8 cellular contexts compared by ENCODE assay signal in the genomic region with DNA sequence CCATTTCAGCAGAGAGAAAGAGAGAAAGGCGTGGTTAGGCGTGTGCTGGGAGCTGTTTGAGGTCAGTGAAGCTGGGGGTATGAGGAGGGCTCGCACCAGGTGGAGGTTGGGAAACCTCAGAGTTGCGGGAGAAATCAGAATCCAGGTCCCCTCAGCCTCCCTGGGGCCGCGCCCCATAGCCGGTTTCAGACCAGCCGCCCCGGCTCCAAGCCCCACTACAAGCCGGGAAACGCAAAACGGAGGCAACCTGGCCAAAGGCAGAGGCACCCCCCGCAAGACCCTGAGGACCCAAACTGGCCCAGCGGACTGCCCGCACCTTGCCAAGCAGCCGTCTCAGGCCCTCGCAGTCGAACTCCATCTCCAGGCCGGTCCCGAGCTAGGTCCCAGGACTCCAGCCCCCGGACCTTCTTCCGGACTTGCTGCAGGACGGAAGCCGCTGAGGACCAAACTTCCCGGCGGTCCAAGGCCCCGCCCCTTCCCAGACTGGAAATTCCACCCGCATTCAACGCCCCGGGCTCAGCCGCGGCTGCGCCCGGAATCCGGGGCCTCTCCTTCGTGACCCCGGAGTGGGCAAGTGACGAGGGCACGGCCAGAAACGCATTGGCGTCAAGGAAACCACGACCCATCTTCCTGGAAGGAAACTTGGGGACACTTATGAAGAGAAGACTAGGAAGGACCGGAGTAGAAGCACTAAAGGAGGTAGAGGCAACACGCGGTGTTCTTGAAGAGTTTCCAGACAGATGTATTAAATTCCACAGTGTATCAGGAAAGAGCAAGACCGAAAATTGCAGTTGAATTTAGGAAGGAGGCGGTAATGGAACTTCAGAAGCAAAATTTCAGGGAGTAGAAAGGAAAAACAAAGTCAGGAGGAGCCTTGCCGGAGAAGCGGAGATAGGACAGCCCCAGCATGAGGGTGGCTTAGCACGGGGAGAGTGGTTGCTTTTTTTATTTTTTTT. TPM values are rescaled to one million over a fixed set of nuclear protein-coding genes. Genes with fewer than 3 reads are reported as not detected.
DNase-seq lines count a peak whose midpoint lies in the region; ATAC-seq and TF ChIP-seq lines count a peak whose summit lies in the region.

A gene (minus strand): TSS at position 438 of the 956 bp plus-strand sequence. CDS start 80 bp downstream, at position 358.

- H3K27me3 Mint-ChIP-seq in activated CD4-positive, alpha-beta T cell treated with anti-CD3 and anti-CD28 coated beads for 36 hours, result no peaks in the 10 kb centered on the region

- POLR2A ChIA-PET in activated CD4-positive, alpha-beta T cell treated with anti-CD3 and anti-CD28 coated beads for 36 hours (lab: Charles Lee), result interaction anchor here (1.3 kb wide), 1 partner anchor 45 kb away, joined by 4 read pairs; no protein-coding TSS in a partner anchor

- intact Hi-C loops in activated CD4-positive, alpha-beta T cell treated with anti-CD3 and anti-CD28 coated beads for 36 hours (cut with DNase I, micrococcal nuclease), result loop anchor here (1.0 to 5.0 kb wide), 7 partner anchors 28 to 654 kb away; a partner anchor contains a TSS

- peaks cover 12% of the 10 kb centered on the region for H3K4me1 Mint-ChIP-seq in activated CD4-positive, alpha-beta T cell treated with anti-CD3 and anti-CD28 coated beads for 36 hours

- H3K36me3 Mint-ChIP-seq in activated CD4-positive, alpha-beta T cell treated with anti-CD3 and anti-CD28 coated beads for 36 hours (ENCODE audit: low read depth), result no peaks in the 10 kb centered on the region

- peak; percentile 49 for ATAC-seq in HG02970 (IDR thresholded peaks at IDR 0.05; ENCODE audit: low FRiP score, unreplicated experiment)
- peak; percentile 54 for ATAC-seq in activated CD4-positive, alpha-beta T cell treated with anti-CD3 and anti-CD28 coated beads for 36 hours

- peak; percentile 74 for DNase-seq in SIG-M5 treated with dmso at 0.1 percent for 504 hours (lab: John Stamatoyannopoulos, UW; ENCODE audit: unreplicated experiment)
- DNase-seq in SIG-M5 (lab: John Stamatoyannopoulos, UW), result no peak
- DNase-seq in NCI-H2227 (lab: John Stamatoyannopoulos, UW; ENCODE audit: unreplicated experiment), result peak; percentile 88
- DNase-seq in activated CD4-positive, alpha-beta T cell treated with anti-CD3 and anti-CD28 coated beads for 36 hours, result peak; percentile 79
- DNase-seq in coronary artery (ENCODE audit: low spot score), result peak; percentile 95
- DNase-seq in kidney tubule cell (ENCODE audit: low spot score), result peak; percentile 93
- DNase-seq in stimulated activated CD4-positive, alpha-beta T cell treated with anti-CD3 and anti-CD28 coated beads, Interleukin-15, amount 100 ng/mL, for 48 hours (ENCODE audit: low read depth in 2 of 2), result peak; percentile 40 to 49

- no peak for TF ChIP-seq CTCF in coronary artery (IDR thresholded peaks at IDR 0.05)

- H3K4me3 ChIP-seq in coronary artery, result peak within 1 kb of the TSS; percentile 89

- no peak within 1 kb of the TSS for H3K27ac Mint-ChIP-seq in activated CD4-positive, alpha-beta T cell treated with anti-CD3 and anti-CD28 coated beads for 36 hours

- H3K4me3 Mint-ChIP-seq in activated CD4-positive, alpha-beta T cell treated with anti-CD3 and anti-CD28 coated beads for 36 hours, result no peak within 1 kb of the TSS

- peak within 1 kb of the TSS; percentile 75 to 88 for H3K27ac ChIP-seq in coronary artery

- H3K9me3 Mint-ChIP-seq in activated CD4-positive, alpha-beta T cell treated with anti-CD3 and anti-CD28 coated beads for 36 hours (ENCODE audit: low read depth), result no peaks in the 10 kb centered on the region

- CTCF ChIA-PET in activated CD4-positive, alpha-beta T cell treated with anti-CD3 and anti-CD28 coated beads for 36 hours (lab: Charles Lee), result interaction anchor here (0.6 to 2.8 kb wide), 6 partner anchors 35 to 1748 kb away, joined by 3 to 11 read pairs (median 3); a partner anchor contains a TSS

RNA-seq across cellular contexts. Expression of the gene that starts here (rescaled TPM):
- total RNA-seq in activated CD4-positive, alpha-beta T cell treated with anti-CD3 and anti-CD28 coated beads for 36 hours, result 10 to 100 TPM; 14.3 to 16.0 TPM
